32 cellular contexts compared by ENCODE assay signal in genomic region chr4:183401473-183401872, GRCh38.
"Had no signal": no experiment of that assay in that cellular context is flagged by ENCODE, and none has a peak within 500 bp of the region (broad histone marks: within the 10 kb centered on the region; RNA-seq: fewer than 3 reads in every experiment).

No MANE protein-coding gene starts in this region.

- ATAC-seq: activated CD4-positive, alpha-beta T cell treated with anti-CD3 and anti-CD28 coated beads for 36 hours; activated T-helper 17 cell treated with anti-CD3 and anti-CD28 coated beads, Interleukin-2, amount 50 U/mL, for 72 hours; T-cell had no signal

- H3K4me3 Mint-ChIP-seq: activated CD4-positive, alpha-beta memory T cell treated with anti-CD3 and anti-CD28 coated beads, Interleukin-2, amount 10 ng/mL, durations not matched to agents 7 days and 5 days; activated CD4-positive, alpha-beta T cell treated with anti-CD3 and anti-CD28 coated beads for 36 hours; activated naive CD4-positive, alpha-beta T cell treated with anti-CD3 and anti-CD28 coated beads for 36 hours; activated naive CD8-positive, alpha-beta T cell; activated T-helper 17 cell treated with anti-CD3 and anti-CD28 coated beads, Interleukin-2, amount 50 U/mL, for 72 hours; brain; T-cell had no signal

- H3K36me3 Mint-ChIP-seq: activated naive CD8-positive, alpha-beta T cell; brain; T-cell had no signal

- H3K36me3 ChIP-seq: cardiac muscle cell, MG63, Peyer's patch, SJSA1 had no signal

- H3K27ac ChIP-seq: cardiac muscle cell, KMS-11, Peyer's patch, SJSA1, VCaP had no signal

- FAIRE-seq: astrocyte had no signal

- H3K4me3 ChIP-seq: cardiac muscle cell, MG63, Peyer's patch, SJSA1 had no signal

- H3K9me3 Mint-ChIP-seq: activated CD4-positive, alpha-beta memory T cell treated with anti-CD3 and anti-CD28 coated beads, Interleukin-2, amount 10 ng/mL, durations not matched to agents 7 days and 5 days; activated naive CD4-positive, alpha-beta T cell treated with anti-CD3 and anti-CD28 coated beads for 36 hours; activated T-helper 17 cell treated with anti-CD3 and anti-CD28 coated beads, Interleukin-2, amount 50 U/mL, for 72 hours; T-cell had no signal

- H3K27me3 ChIP-seq: MG63, Peyer's patch, SJSA1 had no signal

- H3K9ac ChIP-seq: KMS-11 had no signal

- H3K9me3 ChIP-seq: MG63, Peyer's patch, SJSA1 had no signal

- DNase-seq: activated CD4-positive, alpha-beta memory T cell treated with anti-CD3 and anti-CD28 coated beads, Interleukin-2, amount 10 ng/mL, durations not matched to agents 7 days and 5 days; activated CD4-positive, alpha-beta T cell treated with anti-CD3 and anti-CD28 coated beads for 36 hours; activated CD4-positive, alpha-beta T cell treated with anti-CD3 and anti-CD28 coated beads, Interleukin-2, amount 50 U/mL, for 1 hour; activated CD4-positive, CD25-positive, alpha-beta regulatory T cell; activated gamma-delta T cell; activated naive CD4-positive, alpha-beta T cell treated with anti-CD3 and anti-CD28 coated beads for 36 hours; activated T-cell treated with anti-CD3 and anti-CD28 coated beads for 4 hours; activated T-cell treated with anti-CD3 and anti-CD28 coated beads, Interleukin-2, amount 50 U/mL, for 48 hours; amygdala; MG63; MV-4-11; NCI-H1092 treated with DMSO at 0.1 percent for 48 hours; NCI-H1417 treated with DMSO at 0.1 percent for 48 hours; NCI-H1694; NCI-H2029 treated with DMSO at 0.1 percent for 48 hours; NCI-H510A treated with DMSO at 0.1 percent for 48 hours; NCI-H69; NK-92 treated with Interleukin-12 subunit alpha and Interleukin-12 subunit beta, amount 100 ng/mL, for 24 hours; OCI-M1; Peyer's patch; SHP77; T-cell; T-helper 2 cell; T1000 had no signal

- H3K27me3 Mint-ChIP-seq: activated naive CD8-positive, alpha-beta T cell had no signal

- H3K4me2 ChIP-seq: KMS-11 had no signal

- H3K27ac Mint-ChIP-seq: activated CD4-positive, alpha-beta memory T cell treated with anti-CD3 and anti-CD28 coated beads, Interleukin-2, amount 10 ng/mL, durations not matched to agents 7 days and 5 days; activated CD4-positive, alpha-beta T cell treated with anti-CD3 and anti-CD28 coated beads for 36 hours; activated naive CD4-positive, alpha-beta T cell treated with anti-CD3 and anti-CD28 coated beads for 36 hours; activated naive CD8-positive, alpha-beta T cell; T-cell had no signal
